8 cellular contexts compared by ENCODE assay signal in genomic region chr7:143008007-143008901, GRCh38. TPM values are rescaled to one million over a fixed set of nuclear protein-coding genes. Genes with fewer than 3 reads are reported as not detected.
DNase-seq lines count a peak whose midpoint lies in the region; ATAC-seq and TF ChIP-seq lines count a peak whose summit lies in the region.

No MANE protein-coding gene starts in this region.

- no peak overlapping the region for H3K4me3 Mint-ChIP-seq in activated CD4-positive, alpha-beta T cell treated with anti-CD3 and anti-CD28 coated beads, Interleukin-2, amount 10 ng/mL, durations not matched to agents 7 days and 5 days

- no peaks in the 10 kb centered on the region for H3K9me3 Mint-ChIP-seq in activated CD4-positive, alpha-beta T cell treated with anti-CD3 and anti-CD28 coated beads, Interleukin-2, amount 10 ng/mL, durations not matched to agents 7 days and 5 days

- POLR2A ChIA-PET in activated CD4-positive, alpha-beta T cell treated with anti-CD3 and anti-CD28 coated beads, Interleukin-2, amount 10 ng/mL, durations not matched to agents 7 days and 5 days (lab: Charles Lee): no interaction called here

- H3K36me3 ChIP-seq in right lobe of liver: no peaks in the 10 kb centered on the region

- H3K4me3 ChIP-seq in coronary artery (no peak overlapping the region), right lobe of liver (no peak overlapping the region)

- H3K27ac ChIP-seq in coronary artery (no peak overlapping the region), right lobe of liver (no peak overlapping the region)

- ATAC-seq in GM18868 (IDR thresholded peaks at IDR 0.05; ENCODE audit: unreplicated experiment): peak; percentile 86
- peak; percentile 47 for ATAC-seq in HG03060 (IDR thresholded peaks at IDR 0.05; ENCODE audit: low read depth, unreplicated experiment)
- ATAC-seq in right lobe of liver: peak; percentile 97 to 98 (median 98)

- no peak overlapping the region for H3K27ac Mint-ChIP-seq in activated CD4-positive, alpha-beta T cell treated with anti-CD3 and anti-CD28 coated beads, Interleukin-2, amount 10 ng/mL, durations not matched to agents 7 days and 5 days

- TF ChIP-seq POLR2A in right lobe of liver (IDR thresholded peaks at IDR 0.05): no peak

- intact Hi-C loops in right lobe of liver (cut with DNase I): loop anchor here (10.0 kb wide), 1 partner anchor 133 kb away; no protein-coding TSS in a partner anchor

- H3K36me3 Mint-ChIP-seq in activated CD4-positive, alpha-beta T cell treated with anti-CD3 and anti-CD28 coated beads, Interleukin-2, amount 10 ng/mL, durations not matched to agents 7 days and 5 days (ENCODE audit: low read depth): no peaks in the 10 kb centered on the region

- no peaks in the 10 kb centered on the region for H3K27me3 ChIP-seq in right lobe of liver

- H3K9me3 ChIP-seq in right lobe of liver: no peaks in the 10 kb centered on the region

- DNase-seq in AML-193 (lab: John Stamatoyannopoulos, UW): peak; percentile 48 to 67
- DNase-seq in NCI-H226: peak; percentile 42
- DNase-seq in activated CD4-positive, alpha-beta T cell treated with anti-CD3 and anti-CD28 coated beads, Interleukin-2, amount 10 ng/mL, durations not matched to agents 7 days and 5 days: peak; percentile 81
- no peak for DNase-seq in coronary artery (ENCODE audit: low spot score)
- peak; percentile 78 to 80 (median 79) for DNase-seq in right lobe of liver
- DNase-seq in stimulated activated CD8-positive, alpha-beta memory T cell treated with anti-CD3 and anti-CD28 coated beads, Interleukin-12 subunit alpha, Interleukin-12 subunit beta, amount 100 ng/mL, for 24 hours (ENCODE audit: extremely low read depth): peak; percentile 42

- TF ChIP-seq CTCF in coronary artery (IDR thresholded peaks at IDR 0.05): peak; percentile 90
- TF ChIP-seq CTCF in right lobe of liver (IDR thresholded peaks at IDR 0.05): peak; percentile 90 to 98 (median 96)

- H3K4me1 ChIP-seq in right lobe of liver: peaks cover 0 to 18% (median 0%) of the 10 kb centered on the region in 4 donors

- 29% methylated on average over 24 of the region's 24 CpGs for WGBS in right lobe of liver (ENCODE audit: insufficient coverage, low coverage, low lambda C conversion rate, missing lambda C conversion rate)

- peaks cover 5% of the 10 kb centered on the region for H3K4me1 Mint-ChIP-seq in activated CD4-positive, alpha-beta T cell treated with anti-CD3 and anti-CD28 coated beads, Interleukin-2, amount 10 ng/mL, durations not matched to agents 7 days and 5 days

- CTCF ChIA-PET in activated CD4-positive, alpha-beta T cell treated with anti-CD3 and anti-CD28 coated beads, Interleukin-2, amount 10 ng/mL, durations not matched to agents 7 days and 5 days (lab: Charles Lee): interaction anchor here (0.6 to 3.5 kb wide), 12 partner anchors 9 to 1095 kb away, joined by 3 to 26 read pairs (median 4); no protein-coding TSS in a partner anchor

- H3K27me3 Mint-ChIP-seq in activated CD4-positive, alpha-beta T cell treated with anti-CD3 and anti-CD28 coated beads, Interleukin-2, amount 10 ng/mL, durations not matched to agents 7 days and 5 days: peaks cover 17% of the 10 kb centered on the region

RNA-seq across cellular contexts. Expression of gene OR9A2, which starts 18.7 kb away (rescaled TPM):
- not detected for total RNA-seq in activated CD4-positive, alpha-beta T cell treated with anti-CD3 and anti-CD28 coated beads, Interleukin-2, amount 10 ng/mL, durations not matched to agents 7 days and 5 days
- not detected for total RNA-seq in right lobe of liver

RNA-seq across cellular contexts. Expression of gene OR6V1, which starts 43.9 kb away (rescaled TPM):
- not detected for total RNA-seq in activated CD4-positive, alpha-beta T cell treated with anti-CD3 and anti-CD28 coated beads, Interleukin-2, amount 10 ng/mL, durations not matched to agents 7 days and 5 days
- total RNA-seq in right lobe of liver: not detected

RNA-seq across cellular contexts. Expression of gene KEL, which starts 46.1 kb away (rescaled TPM):
- under 1 TPM; 0.12 to 0.15 TPM for total RNA-seq in activated CD4-positive, alpha-beta T cell treated with anti-CD3 and anti-CD28 coated beads, Interleukin-2, amount 10 ng/mL, durations not matched to agents 7 days and 5 days
- 1 to 10 TPM in 2 of 6 experiments, under 1 TPM in 1, not detected in 3; 0.46 to 2.0 (median 1.4) TPM for total RNA-seq in right lobe of liver

Comparison
In these comparisons a context has a peak if more than half of its experiments do, and no peak if none do; other contexts are left out.
1. ATAC-seq: peak in every context shown above with its lines; median percentile 98 in right lobe of liver; 86 in GM18868; 47 in HG03060.